27 cellular contexts compared by ENCODE assay signal in genomic region chr14:76848879-76849278, GRCh38. TPM values are rescaled to one million over a fixed set of nuclear protein-coding genes. Genes with fewer than 3 reads are reported as not detected.
DNase-seq lines count a peak whose midpoint lies in the region; TF ChIP-seq lines count a peak whose summit lies in the region.
"Had no signal": no experiment of that assay in that cellular context is flagged by ENCODE, and none has a peak within 500 bp of the region (broad histone marks: within the 10 kb centered on the region; RNA-seq: fewer than 3 reads in every experiment).

No MANE protein-coding gene starts in this region.

- H3K27ac Mint-ChIP-seq in nephron progenitor cell (peak overlapping the region; percentile 10), HFFc6 (no peak overlapping the region)
- H3K27ac Mint-ChIP-seq in activated CD4-positive, alpha-beta memory T cell treated with anti-CD3 and anti-CD28 coated beads for 36 hours: no peak overlapping the region
- H3K27ac Mint-ChIP-seq: activated CD8-positive, alpha-beta memory T cell treated with anti-CD3 and anti-CD28 coated beads, Interleukin-2, amount 10 ng/mL, durations not matched to agents 7 days and 5 days; activated naive CD8-positive, alpha-beta T cell treated with anti-CD3 and anti-CD28 coated beads, Interleukin-2, amount 10 ng/mL, durations not matched to agents 7 days and 5 days; activated T-helper 17 cell treated with anti-CD3 and anti-CD28 coated beads, Interleukin-2, amount 50 U/mL, for 72 hours; B cell; T-cell; type B pancreatic cell had no signal

- peaks cover 23% of the 10 kb centered on the region for H3K27me3 Mint-ChIP-seq in nephron progenitor cell (ENCODE audit: low read depth, poor library complexity)
- peaks cover 5% of the 10 kb centered on the region for H3K27me3 Mint-ChIP-seq in activated CD4-positive, alpha-beta memory T cell treated with anti-CD3 and anti-CD28 coated beads for 36 hours
- peaks cover 23% of the 10 kb centered on the region for H3K27me3 Mint-ChIP-seq in HFFc6 (ENCODE audit: insufficient read depth)

- H3K9me3 ChIP-seq in WERI-Rb-1 (ENCODE audit: severe bottlenecking): no peaks in the 10 kb centered on the region
- H3K9me3 ChIP-seq: Caco-2, esophagus squamous epithelium, stomach had no signal

- CTCF ChIA-PET in HEK293T (lab: Yijun Ruan, JAX): interaction anchor here (0.6 to 1.5 kb wide), 3 partner anchors 23 to 140 kb away, joined by 3 to 4 read pairs (median 3); partner anchors contain the start of gene LRRC74A
- CTCF ChIA-PET in activated CD4-positive, alpha-beta memory T cell treated with anti-CD3 and anti-CD28 coated beads for 36 hours (lab: Charles Lee): interaction anchor here (1.0 to 1.3 kb wide), 2 partner anchors 28 to 222 kb away, joined by 3 read pairs; no protein-coding TSS in a partner anchor

- H3K27ac ChIP-seq in WERI-Rb-1: no peak overlapping the region
- H3K27ac ChIP-seq: esophagus squamous epithelium, stomach had no signal

- H3K4me3 Mint-ChIP-seq in nephron progenitor cell (no peak overlapping the region), HFFc6 (no peak overlapping the region)
- H3K4me3 Mint-ChIP-seq in activated CD4-positive, alpha-beta memory T cell treated with anti-CD3 and anti-CD28 coated beads for 36 hours: no peak overlapping the region
- H3K4me3 Mint-ChIP-seq: activated CD8-positive, alpha-beta memory T cell treated with anti-CD3 and anti-CD28 coated beads, Interleukin-2, amount 10 ng/mL, durations not matched to agents 7 days and 5 days; activated naive CD8-positive, alpha-beta T cell treated with anti-CD3 and anti-CD28 coated beads, Interleukin-2, amount 10 ng/mL, durations not matched to agents 7 days and 5 days; activated T-helper 17 cell treated with anti-CD3 and anti-CD28 coated beads, Interleukin-2, amount 50 U/mL, for 72 hours; B cell; T-cell; type B pancreatic cell had no signal

- H3K27me3 ChIP-seq in WERI-Rb-1 (ENCODE audit: insufficient read depth, low read depth, severe bottlenecking): no peaks in the 10 kb centered on the region

- intact Hi-C loops in activated CD4-positive, alpha-beta memory T cell treated with anti-CD3 and anti-CD28 coated beads for 36 hours (cut with micrococcal nuclease): no loop called here

- H3K36me3 ChIP-seq in WERI-Rb-1: no peaks in the 10 kb centered on the region
- H3K36me3 ChIP-seq: esophagus squamous epithelium, stomach had no signal

- POLR2A ChIA-PET in HEK293T (lab: Yijun Ruan, JAX): no interaction called here
- POLR2A ChIA-PET in activated CD4-positive, alpha-beta memory T cell treated with anti-CD3 and anti-CD28 coated beads for 36 hours (lab: Charles Lee): no interaction called here

- TF ChIP-seq CTCF in WERI-Rb-1 (IDR thresholded peaks at IDR 0.05; ENCODE audit: low read depth, low read length): 0 out of 2 replicates have a peak, but pooled peaks have one; percentile 4
- TF ChIP-seq CTCF in nephron progenitor cell (IDR thresholded peaks at IDR 0.05): no peak
- no peak for TF ChIP-seq CTCF in HFFc6 (IDR thresholded peaks at IDR 0.05)

- no peak overlapping the region for H3K4me3 ChIP-seq in WERI-Rb-1 (ENCODE audit: low read depth, low read length)
- H3K4me3 ChIP-seq: esophagus squamous epithelium, stomach had no signal

- H3K9me3 Mint-ChIP-seq in nephron progenitor cell (no peaks in the 10 kb centered on the region), HFFc6 (no peaks in the 10 kb centered on the region)
- no peaks in the 10 kb centered on the region for H3K9me3 Mint-ChIP-seq in activated CD4-positive, alpha-beta memory T cell treated with anti-CD3 and anti-CD28 coated beads for 36 hours
- H3K9me3 Mint-ChIP-seq: activated T-helper 17 cell treated with anti-CD3 and anti-CD28 coated beads, Interleukin-2, amount 50 U/mL, for 72 hours; T-cell; type B pancreatic cell had no signal

- H3K4me1 Mint-ChIP-seq in nephron progenitor cell (peaks cover 8% of the 10 kb centered on the region), HFFc6 (ENCODE audit: low read depth) (no peaks in the 10 kb centered on the region)
- H3K4me1 Mint-ChIP-seq in activated CD4-positive, alpha-beta memory T cell treated with anti-CD3 and anti-CD28 coated beads for 36 hours (ENCODE audit: low read depth): peaks cover 5% of the 10 kb centered on the region
- H3K4me1 Mint-ChIP-seq: activated T-helper 17 cell treated with anti-CD3 and anti-CD28 coated beads, Interleukin-2, amount 50 U/mL, for 72 hours had no signal

- H3K36me3 Mint-ChIP-seq in nephron progenitor cell (ENCODE audit: low read depth) (no peaks in the 10 kb centered on the region), HFFc6 (ENCODE audit: low read depth) (no peaks in the 10 kb centered on the region)
- no peaks in the 10 kb centered on the region for H3K36me3 Mint-ChIP-seq in activated CD4-positive, alpha-beta memory T cell treated with anti-CD3 and anti-CD28 coated beads for 36 hours
- H3K36me3 Mint-ChIP-seq: T-cell, type B pancreatic cell had no signal

- DNase-seq in DMS153 (lab: John Stamatoyannopoulos, UW) (peak; percentile 7), DMS153 treated with DMSO at 0.1 percent for 48 hours (lab: John Stamatoyannopoulos, UW; ENCODE audit: unreplicated experiment) (no peak), HEK293T (ENCODE audit: extremely low spot score) (peak; percentile 56), WERI-Rb-1 (no peak), nephron progenitor cell (no peak), NK-92 (lab: John Stamatoyannopoulos, UW; ENCODE audit: unreplicated experiment) (no peak), HFFc6 (no peak)
- no peak for DNase-seq in activated CD4-positive, alpha-beta memory T cell treated with anti-CD3 and anti-CD28 coated beads for 36 hours
- DNase-seq: 8988T; activated CD4-positive, alpha-beta T cell treated with anti-CD3 and anti-CD28 coated beads for 48 hours; activated CD8-positive, alpha-beta memory T cell treated with anti-CD3 and anti-CD28 coated beads, Interleukin-2, amount 10 ng/mL, durations not matched to agents 7 days and 5 days; activated naive CD8-positive, alpha-beta T cell treated with anti-CD3 and anti-CD28 coated beads, Interleukin-2, amount 10 ng/mL, durations not matched to agents 7 days and 5 days; Caco-2; effector memory CD4-positive, alpha-beta T cell; esophagus squamous epithelium; KG1; midbrain; NCI-H1092; NCI-H2029 treated with DMSO at 0.1 percent for 48 hours; NCI-H446 treated with DMSO at 0.1 percent for 48 hours; stimulated activated CD4-positive, alpha-beta T cell treated with anti-CD3 and anti-CD28 coated beads, Interleukin-4, amount 100 ng/mL, for 24 hours; stomach; T-cell had no signal

TF ChIP-seq in HEK293T, 16 proteins besides CTCF, POLR2A, EP300 and RAD21:
- TF ChIP-seq PKNOX1 (IDR thresholded peaks at IDR 0.05): peak; percentile 74
- no peak for TF ChIP-seq SP1 (IDR thresholded peaks at IDR 0.05)
- TF ChIP-seq LEF1 (IDR thresholded peaks at IDR 0.05; ENCODE audit: borderline replicate concordance): no peak
- TF ChIP-seq SUZ12 (IDR thresholded peaks at IDR 0.05): no peak
- no peak for TF ChIP-seq NFRKB (IDR thresholded peaks at IDR 0.05)
- no peak for TF ChIP-seq BHLHE40 (IDR thresholded peaks at IDR 0.05; ENCODE audit: borderline replicate concordance)

RNA-seq across cellular contexts. Expression of gene LRRC74A, which starts 22.7 kb away (rescaled TPM):
- total RNA-seq in activated CD4-positive, alpha-beta memory T cell treated with anti-CD3 and anti-CD28 coated beads for 36 hours: not detected
- total RNA-seq in HFFc6 (2021; fragmentation: NEBNext Ultra II Directional; extraction: Animal tissue kit (Norgen Biotek cat#: 25700)): not detected
- total RNA-seq: activated CD8-positive, alpha-beta memory T cell treated with anti-CD3 and anti-CD28 coated beads, Interleukin-2, amount 10 ng/mL, durations not matched to agents 7 days and 5 days; activated naive CD8-positive, alpha-beta T cell treated with anti-CD3 and anti-CD28 coated beads, Interleukin-2, amount 10 ng/mL, durations not matched to agents 7 days and 5 days; activated T-helper 17 cell treated with anti-CD3 and anti-CD28 coated beads, Interleukin-2, amount 50 U/mL, for 72 hours; B cell; Caco-2; esophagus squamous epithelium; pulmonary artery endothelial cell; stomach; T-cell had no signal

RNA-seq across cellular contexts. Expression of gene ANGEL1, which starts 36.2 kb away (rescaled TPM):
- total RNA-seq in activated CD4-positive, alpha-beta memory T cell treated with anti-CD3 and anti-CD28 coated beads for 36 hours: 10 to 100 TPM; 14.6 to 15.9 TPM
- total RNA-seq in HFFc6 (2021; fragmentation: NEBNext Ultra II Directional; extraction: Animal tissue kit (Norgen Biotek cat#: 25700)): 1 to 10 TPM; 7.4 to 9.6 (median 8.0) TPM

Comparison
In these comparisons a context has a peak if more than half of its experiments do, and no peak if none do; other contexts are left out.
1. DNase-seq: peak in DMS153 (single experiment) and HEK293T (single experiment); none in DMS153 treated with DMSO at 0.1 percent for 48 hours (single experiment), WERI-Rb-1 (single experiment), nephron progenitor cell (single experiment), activated CD4-positive, alpha-beta memory T cell treated with anti-CD3 and anti-CD28 coated beads for 36 hours (single experiment), NK-92 (single experiment) and HFFc6 (single experiment).